9 cellular contexts compared by ENCODE assay signal in genomic region chr11:17075506-17075905, GRCh38. TPM values are rescaled to one million over a fixed set of nuclear protein-coding genes. Genes with fewer than 3 reads are reported as not detected.
DNase-seq lines count a peak whose midpoint lies in the region; ATAC-seq and TF ChIP-seq lines count a peak whose summit lies in the region.
"Had no signal": no experiment of that assay in that cellular context is flagged by ENCODE, and none has a peak within 500 bp of the region (broad histone marks: within the 10 kb centered on the region; RNA-seq: fewer than 3 reads in every experiment).

No MANE protein-coding gene starts in this region.

- H3K4me3 Mint-ChIP-seq in activated CD4-positive, alpha-beta memory T cell treated with anti-CD3 and anti-CD28 coated beads, Interleukin-2, amount 10 ng/mL, durations not matched to agents 7 days and 5 days = peak overlapping the region; percentile 96
- peak overlapping the region; percentile 60 for H3K4me3 Mint-ChIP-seq in glutamatergic neuron (ENCODE audit: unreplicated experiment)

- H3K36me3 Mint-ChIP-seq in activated CD4-positive, alpha-beta memory T cell treated with anti-CD3 and anti-CD28 coated beads, Interleukin-2, amount 10 ng/mL, durations not matched to agents 7 days and 5 days (ENCODE audit: low read depth) = peaks cover 56% of the 10 kb centered on the region
- no peaks in the 10 kb centered on the region for H3K36me3 Mint-ChIP-seq in glutamatergic neuron (ENCODE audit: unreplicated experiment)

- intact Hi-C loops in left ventricle myocardium inferior (cut with micrococcal nuclease) (no loop called here), right cardiac atrium (cut with DNase I) (no loop called here), uterus (cut with DNase I; ENCODE audit: low total_unique reads) (no loop called here), body of pancreas (cut with DNase I) (no loop called here)

- H3K4me1 Mint-ChIP-seq in activated CD4-positive, alpha-beta memory T cell treated with anti-CD3 and anti-CD28 coated beads, Interleukin-2, amount 10 ng/mL, durations not matched to agents 7 days and 5 days = peaks cover 49% of the 10 kb centered on the region
- peaks cover 7% of the 10 kb centered on the region for H3K4me1 Mint-ChIP-seq in glutamatergic neuron (ENCODE audit: low read depth, unreplicated experiment)

- 67% methylated on average over 5 of the region's 5 CpGs for WGBS in right cardiac atrium
- WGBS in suprapubic skin = 64% methylated on average over 5 of the region's 5 CpGs
- 62 to 71% methylated on average over 5 of the region's 5 CpGs for WGBS in body of pancreas, 2 donors

- H3K36me3 ChIP-seq in left ventricle myocardium inferior (peaks cover 40% of the 10 kb centered on the region), suprapubic skin (peaks cover 31% of the 10 kb centered on the region), uterus (no peaks in the 10 kb centered on the region), body of pancreas (replicated peaks in 1 of 2; ENCODE audit: insufficient read depth in 1 of 2, low read depth in 2 of 2) (peaks cover 6 to 21% of the 10 kb centered on the region in 2 donors)

- POLR2A ChIA-PET in activated CD4-positive, alpha-beta memory T cell treated with anti-CD3 and anti-CD28 coated beads, Interleukin-2, amount 10 ng/mL, durations not matched to agents 7 days and 5 days (lab: Charles Lee) = interaction anchor here (0.8 to 4.3 kb wide), 4 partner anchors 9 to 337 kb away, joined by 3 to 38 read pairs (median 18); partner anchors contain the start of genes C11orf58 and PIK3C2A

- TF ChIP-seq POLR2A in suprapubic skin (IDR thresholded peaks at IDR 0.05) = no peak
- TF ChIP-seq POLR2A in uterus (IDR thresholded peaks at IDR 0.05) = no peak
- TF ChIP-seq POLR2A in body of pancreas (IDR thresholded peaks at IDR 0.05) = no peak

- peak overlapping the region; percentile 100 for H3K4me3 ChIP-seq in left ventricle myocardium inferior
- H3K4me3 ChIP-seq in right cardiac atrium (ENCODE audit: low read length) = no peak overlapping the region
- peak overlapping the region; percentile 79 for H3K4me3 ChIP-seq in suprapubic skin
- H3K4me3 ChIP-seq in uterus = no peak overlapping the region
- H3K4me3 ChIP-seq in body of pancreas = no peak overlapping the region

- TF ChIP-seq EP300 in suprapubic skin (IDR thresholded peaks at IDR 0.05) = no peak

- H3K9me3 Mint-ChIP-seq in activated CD4-positive, alpha-beta memory T cell treated with anti-CD3 and anti-CD28 coated beads, Interleukin-2, amount 10 ng/mL, durations not matched to agents 7 days and 5 days = no peaks in the 10 kb centered on the region
- H3K9me3 Mint-ChIP-seq in glutamatergic neuron (ENCODE audit: unreplicated experiment) = peaks cover 11% of the 10 kb centered on the region

- no peaks in the 10 kb centered on the region for H3K27me3 Mint-ChIP-seq in activated CD4-positive, alpha-beta memory T cell treated with anti-CD3 and anti-CD28 coated beads, Interleukin-2, amount 10 ng/mL, durations not matched to agents 7 days and 5 days
- peaks cover 12% of the 10 kb centered on the region for H3K27me3 Mint-ChIP-seq in glutamatergic neuron (ENCODE audit: unreplicated experiment)

- no peaks in the 10 kb centered on the region for H3K27me3 ChIP-seq in left ventricle myocardium inferior (ENCODE audit: low read depth)
- no peaks in the 10 kb centered on the region for H3K27me3 ChIP-seq in right cardiac atrium (ENCODE audit: control insufficient read depth, insufficient read depth)
- H3K27me3 ChIP-seq in suprapubic skin = no peaks in the 10 kb centered on the region
- H3K27me3 ChIP-seq in uterus = no peaks in the 10 kb centered on the region
- no peaks in the 10 kb centered on the region for H3K27me3 ChIP-seq in body of pancreas

- DNase-seq in left ventricle myocardium inferior (no peak), right cardiac atrium (no peak), glutamatergic neuron (no peak), suprapubic skin (ENCODE audit: low spot score in 2 of 2) (no peak), uterus (no peak), C1 segment of cervical spinal cord (lab: John Stamatoyannopoulos, UW) (no peak), body of pancreas (no peak)
- DNase-seq in activated CD4-positive, alpha-beta memory T cell treated with anti-CD3 and anti-CD28 coated beads, Interleukin-2, amount 10 ng/mL, durations not matched to agents 7 days and 5 days = no peak
- DNase-seq: NCI-H1436 treated with DMSO at 0.1 percent for 48 hours had no signal

- H3K4me1 ChIP-seq in left ventricle myocardium inferior (peaks cover 44% of the 10 kb centered on the region), right cardiac atrium (ENCODE audit: control insufficient read depth, insufficient read depth, low read length) (peaks cover 8% of the 10 kb centered on the region), suprapubic skin (peaks cover 27% of the 10 kb centered on the region), uterus (peaks cover 7 to 8% of the 10 kb centered on the region in 2 donors), body of pancreas (peaks cover 29% of the 10 kb centered on the region)

- H3K27ac ChIP-seq in left ventricle myocardium inferior (replicated peaks) (no peak overlapping the region), right cardiac atrium (ENCODE audit: low read length) (no peak overlapping the region), suprapubic skin (no peak overlapping the region), uterus (no peak overlapping the region), body of pancreas (no peak overlapping the region)

- peak overlapping the region; percentile 96 for H3K27ac Mint-ChIP-seq in activated CD4-positive, alpha-beta memory T cell treated with anti-CD3 and anti-CD28 coated beads, Interleukin-2, amount 10 ng/mL, durations not matched to agents 7 days and 5 days
- H3K27ac Mint-ChIP-seq in glutamatergic neuron (ENCODE audit: unreplicated experiment) = peak overlapping the region; percentile 45

- TF ChIP-seq CTCF in left ventricle myocardium inferior (IDR thresholded peaks at IDR 0.05; ENCODE audit: borderline replicate concordance) (no peak), glutamatergic neuron (IDR thresholded peaks at IDR 0.05; ENCODE audit: partially characterized antibody, unreplicated experiment) (no peak), suprapubic skin (IDR thresholded peaks at IDR 0.05) (no peak), uterus (IDR thresholded peaks at IDR 0.05) (no peak), body of pancreas (IDR thresholded peaks at IDR 0.05) (no peak)

- ATAC-seq in right cardiac atrium = no peak
- no peak for ATAC-seq in body of pancreas

- CTCF ChIA-PET in activated CD4-positive, alpha-beta memory T cell treated with anti-CD3 and anti-CD28 coated beads, Interleukin-2, amount 10 ng/mL, durations not matched to agents 7 days and 5 days (lab: Charles Lee) = interaction anchor here (1.1 to 1.8 kb wide), 5 partner anchors 13 to 462 kb away, joined by 3 to 5 read pairs (median 4); no protein-coding TSS in a partner anchor

- no peaks in the 10 kb centered on the region for H3K9me3 ChIP-seq in left ventricle myocardium inferior (replicated peaks)
- no peaks in the 10 kb centered on the region for H3K9me3 ChIP-seq in right cardiac atrium (ENCODE audit: control insufficient read depth, low read length)
- no peaks in the 10 kb centered on the region for H3K9me3 ChIP-seq in suprapubic skin
- no peaks in the 10 kb centered on the region for H3K9me3 ChIP-seq in uterus
- no peaks in the 10 kb centered on the region for H3K9me3 ChIP-seq in body of pancreas

RNA-seq across cellular contexts. Expression of gene RPS13, which starts 2.0 kb away (rescaled TPM):
- total RNA-seq in left ventricle myocardium inferior = 741 TPM
- 100 to 1,000 TPM; 687 to 817 (median 791) TPM for total RNA-seq in right cardiac atrium
- polyA plus RNA-seq in right cardiac atrium = 1,538 TPM
- total RNA-seq in activated CD4-positive, alpha-beta memory T cell treated with anti-CD3 and anti-CD28 coated beads, Interleukin-2, amount 10 ng/mL, durations not matched to agents 7 days and 5 days = 100 to 1,000 TPM; 951 to 981 TPM
- total RNA-seq in glutamatergic neuron (ENCODE audit: unreplicated experiment) = 683 TPM
- 1,000 to 10,000 TPM; 1,456 to 2,516 (median 2,026) TPM for total RNA-seq in suprapubic skin
- 1,000 to 10,000 TPM in 3 of 4 donors, 100 to 1,000 TPM in 1; 553 to 4,902 (median 2,244) TPM for total RNA-seq in uterus
- 100 to 1,000 TPM; 660 to 806 TPM for total RNA-seq in body of pancreas

Comparison
In these comparisons a context has a peak if more than half of its experiments do, and no peak if none do; other contexts are left out.
1. H3K4me3 ChIP-seq: peak in left ventricle myocardium inferior (single experiment) and suprapubic skin (single experiment); none in right cardiac atrium (single experiment), uterus (0 of 2) and body of pancreas (0 of 2).